Comparison of ENCODE assay signal across 8 cellular contexts in the genomic region with DNA sequence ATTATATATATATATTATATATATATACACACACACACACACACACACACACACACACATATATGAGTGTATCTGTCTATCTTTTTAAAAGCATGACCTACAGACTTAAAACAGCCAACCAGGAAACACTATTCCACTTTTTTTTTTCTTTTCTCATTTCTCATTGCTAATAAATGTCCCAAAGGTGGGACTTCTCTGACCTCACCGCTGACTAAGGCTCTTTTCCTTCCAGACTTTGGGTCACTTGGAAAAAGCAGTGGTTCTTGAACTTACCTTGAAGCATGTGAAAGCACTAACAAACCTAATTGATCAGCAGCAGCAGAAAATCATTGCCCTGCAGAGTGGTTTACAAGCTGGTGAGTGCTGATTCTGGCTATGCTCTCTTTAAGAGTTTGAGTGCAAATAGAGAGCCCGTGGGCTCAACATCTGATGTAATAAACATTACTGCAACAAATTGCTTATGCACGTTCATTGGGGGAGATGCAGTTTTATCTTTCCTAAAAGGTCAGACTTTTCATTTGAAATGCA. TPM values are rescaled to one million over a fixed set of nuclear protein-coding genes. Genes with fewer than 3 reads are reported as not detected.
A peak's percentile ranks its signal among the peaks of the same experiment; 100 is the strongest.
DNase-seq lines count a peak whose midpoint lies in the region; ATAC-seq and TF ChIP-seq lines count a peak whose summit lies in the region.

No MANE protein-coding gene starts in this region.

- TF ChIP-seq POLR2A in adrenal gland (IDR thresholded peaks at IDR 0.05) (no peak), transverse colon (IDR thresholded peaks at IDR 0.05) (no peak)

- H3K27me3 ChIP-seq in adrenal gland (no peaks in the 10 kb centered on the region), liver (ENCODE audit: control insufficient read depth in 4 of 4, insufficient read depth in 4 of 4, low read length in 3 of 4) (no peaks in the 10 kb centered on the region), transverse colon (no peaks in the 10 kb centered on the region), SJCRH30 (no peaks in the 10 kb centered on the region)

- peak overlapping the region; percentile 84 for H3K27ac Mint-ChIP-seq in activated naive CD4-positive, alpha-beta T cell treated with anti-CD3 and anti-CD28 coated beads, Interleukin-2, amount 10 ng/mL, durations not matched to agents 7 days and 5 days

- no peak for TF ChIP-seq RAD21 in liver (IDR thresholded peaks at IDR 0.05)

- TF ChIP-seq EP300 in transverse colon (IDR thresholded peaks at IDR 0.05; ENCODE audit: low read depth): no peak

- no peak for TF ChIP-seq CTCF in adrenal gland (IDR thresholded peaks at IDR 0.05)
- TF ChIP-seq CTCF in liver (IDR thresholded peaks at IDR 0.05; ENCODE audit: low read depth, low read length, missing input control): no peak
- TF ChIP-seq CTCF in transverse colon (IDR thresholded peaks at IDR 0.05): no peak

- peak overlapping the region in 3 of 4 donors; percentile 34 to 87 (median 66) for H3K4me3 ChIP-seq in adrenal gland
- H3K4me3 ChIP-seq in liver (ENCODE audit: low read depth in 1 of 3, low read length in 3 of 3): peak overlapping the region; percentile 83 to 99 (median 94)
- peak overlapping the region in 3 of 4 donors; percentile 11 to 73 (median 67) for H3K4me3 ChIP-seq in transverse colon
- H3K4me3 ChIP-seq in SJCRH30: no peak overlapping the region; the same call in 1 of the 2 replicates

- H3K36me3 ChIP-seq in adrenal gland (replicated peaks in 1 of 2) (peaks cover 0 to 29% of the 10 kb centered on the region in 2 donors), liver (ENCODE audit: control insufficient read depth in 4 of 4, insufficient read depth in 3 of 4, low read depth in 1 of 4, low read length in 3 of 4) (peaks cover 0 to 19% (median 8%) of the 10 kb centered on the region in 4 donors), transverse colon (no peaks in the 10 kb centered on the region), SJCRH30 (no peaks in the 10 kb centered on the region)

- H3K4me1 ChIP-seq in adrenal gland (replicated peaks in 1 of 2) (peaks cover 53% of the 10 kb centered on the region in 2 donors), liver (ENCODE audit: control insufficient read depth in 4 of 4, insufficient read depth in 4 of 4, low read length in 3 of 4) (peaks cover 2 to 34% (median 17%) of the 10 kb centered on the region in 4 donors), transverse colon (peaks cover 27 to 71% (median 60%) of the 10 kb centered on the region in 4 donors), SJCRH30 (peaks cover 31% of the 10 kb centered on the region)

- no peaks in the 10 kb centered on the region for H3K27me3 Mint-ChIP-seq in activated naive CD4-positive, alpha-beta T cell treated with anti-CD3 and anti-CD28 coated beads, Interleukin-2, amount 10 ng/mL, durations not matched to agents 7 days and 5 days

- H3K27ac ChIP-seq in adrenal gland (peak overlapping the region; percentile 62 to 100 (median 98)), liver (ENCODE audit: low read depth in 1 of 2, low read length in 2 of 2) (peak overlapping the region; percentile 100), transverse colon (peak overlapping the region; percentile 99 to 100 (median 100)), SJCRH30 (no peak overlapping the region)

- WGBS in adrenal gland, 4 donors: 8 to 22% (median 14%) methylated on average over 3 of the region's 3 CpGs
- WGBS in liver: 6% methylated on average over 3 of the region's 3 CpGs
- WGBS in transverse colon (ENCODE audit: low coverage in 1 of 2), 2 donors: 2 to 19% methylated on average over 3 of the region's 3 CpGs

- CTCF ChIA-PET in activated naive CD4-positive, alpha-beta T cell treated with anti-CD3 and anti-CD28 coated beads, Interleukin-2, amount 10 ng/mL, durations not matched to agents 7 days and 5 days (lab: Charles Lee): interaction anchor here (1.0 to 11.3 kb wide), 14 partner anchors 39 to 269 kb away, joined by 3 to 158 read pairs (median 8); no protein-coding TSS in a partner anchor

- no peaks in the 10 kb centered on the region for H3K9me3 Mint-ChIP-seq in activated naive CD4-positive, alpha-beta T cell treated with anti-CD3 and anti-CD28 coated beads, Interleukin-2, amount 10 ng/mL, durations not matched to agents 7 days and 5 days

- intact Hi-C loops in adrenal gland (cut with DNase I): loop anchor here (5.0 kb wide), 2 partner anchors 41 to 259 kb away; no protein-coding TSS in a partner anchor
- intact Hi-C loops in transverse colon (cut with DNase I; ENCODE audit: low total_unique reads): loop anchor here (10.0 kb wide), 1 partner anchor 256 kb away; no protein-coding TSS in a partner anchor

- H3K4me3 Mint-ChIP-seq in activated naive CD4-positive, alpha-beta T cell treated with anti-CD3 and anti-CD28 coated beads, Interleukin-2, amount 10 ng/mL, durations not matched to agents 7 days and 5 days: peak overlapping the region; percentile 97

- in situ Hi-C loops in transverse colon (cut with MboI; ENCODE audit: low pct_ligation_motif_present in 1 of 4, low pct_unique_long_range_greater_than_20kb in 1 of 4, low sequenced_read_pairs in 3 of 4): loop anchor here in 1 of 4 donors (25.0 kb wide), 1 partner anchor 144 kb away; no protein-coding TSS in a partner anchor

- H3K36me3 Mint-ChIP-seq in activated naive CD4-positive, alpha-beta T cell treated with anti-CD3 and anti-CD28 coated beads, Interleukin-2, amount 10 ng/mL, durations not matched to agents 7 days and 5 days: peaks cover 65% of the 10 kb centered on the region

- peak overlapping the region; percentile 99 for H3K9ac ChIP-seq in liver (ENCODE audit: low read depth in 1 of 2, low read length in 2 of 2)

- no peak for DNase-seq in activated naive CD4-positive, alpha-beta T cell treated with anti-CD3 and anti-CD28 coated beads, Interleukin-2, amount 10 ng/mL, durations not matched to agents 7 days and 5 days
- DNase-seq in activated naive CD4-positive, alpha-beta T cell treated with anti-CD3 and anti-CD28 coated beads, Interleukin-2, amount 50 U/mL, for 16 hours: no peak
- DNase-seq in adrenal gland: peak in 1 of 7 donors; percentile 32
- no peak for DNase-seq in transverse colon
- DNase-seq in COR-L47 (lab: John Stamatoyannopoulos, UW): no peak
- DNase-seq in SJCRH30: no peak

- no peaks in the 10 kb centered on the region for H3K9me3 ChIP-seq in adrenal gland (replicated peaks in 1 of 3)
- H3K9me3 ChIP-seq in liver (ENCODE audit: control insufficient read depth in 4 of 4, low read length in 3 of 4): no peaks in the 10 kb centered on the region
- no peaks in the 10 kb centered on the region for H3K9me3 ChIP-seq in transverse colon
- H3K9me3 ChIP-seq in SJCRH30 (replicated peaks): no peaks in the 10 kb centered on the region

- ATAC-seq in GM21423 (IDR thresholded peaks at IDR 0.05; ENCODE audit: unreplicated experiment): no peak

- peaks cover 65% of the 10 kb centered on the region for H3K4me1 Mint-ChIP-seq in activated naive CD4-positive, alpha-beta T cell treated with anti-CD3 and anti-CD28 coated beads, Interleukin-2, amount 10 ng/mL, durations not matched to agents 7 days and 5 days

TF ChIP-seq in liver, 16 proteins besides CTCF, POLR2A, EP300 and RAD21:
- TF ChIP-seq, protein P1, sequence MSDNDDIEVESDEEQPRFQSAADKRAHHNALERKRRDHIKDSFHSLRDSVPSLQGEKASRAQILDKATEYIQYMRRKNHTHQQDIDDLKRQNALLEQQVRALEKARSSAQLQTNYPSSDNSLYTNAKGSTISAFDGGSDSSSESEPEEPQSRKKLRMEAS (IDR thresholded peaks at IDR 0.05): no peak
- TF ChIP-seq, protein P2, sequence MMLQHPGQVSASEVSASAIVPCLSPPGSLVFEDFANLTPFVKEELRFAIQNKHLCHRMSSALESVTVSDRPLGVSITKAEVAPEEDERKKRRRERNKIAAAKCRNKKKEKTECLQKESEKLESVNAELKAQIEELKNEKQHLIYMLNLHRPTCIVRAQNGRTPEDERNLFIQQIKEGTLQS (IDR thresholded peaks at IDR 0.05): no peak
- TF ChIP-seq, protein P3, sequence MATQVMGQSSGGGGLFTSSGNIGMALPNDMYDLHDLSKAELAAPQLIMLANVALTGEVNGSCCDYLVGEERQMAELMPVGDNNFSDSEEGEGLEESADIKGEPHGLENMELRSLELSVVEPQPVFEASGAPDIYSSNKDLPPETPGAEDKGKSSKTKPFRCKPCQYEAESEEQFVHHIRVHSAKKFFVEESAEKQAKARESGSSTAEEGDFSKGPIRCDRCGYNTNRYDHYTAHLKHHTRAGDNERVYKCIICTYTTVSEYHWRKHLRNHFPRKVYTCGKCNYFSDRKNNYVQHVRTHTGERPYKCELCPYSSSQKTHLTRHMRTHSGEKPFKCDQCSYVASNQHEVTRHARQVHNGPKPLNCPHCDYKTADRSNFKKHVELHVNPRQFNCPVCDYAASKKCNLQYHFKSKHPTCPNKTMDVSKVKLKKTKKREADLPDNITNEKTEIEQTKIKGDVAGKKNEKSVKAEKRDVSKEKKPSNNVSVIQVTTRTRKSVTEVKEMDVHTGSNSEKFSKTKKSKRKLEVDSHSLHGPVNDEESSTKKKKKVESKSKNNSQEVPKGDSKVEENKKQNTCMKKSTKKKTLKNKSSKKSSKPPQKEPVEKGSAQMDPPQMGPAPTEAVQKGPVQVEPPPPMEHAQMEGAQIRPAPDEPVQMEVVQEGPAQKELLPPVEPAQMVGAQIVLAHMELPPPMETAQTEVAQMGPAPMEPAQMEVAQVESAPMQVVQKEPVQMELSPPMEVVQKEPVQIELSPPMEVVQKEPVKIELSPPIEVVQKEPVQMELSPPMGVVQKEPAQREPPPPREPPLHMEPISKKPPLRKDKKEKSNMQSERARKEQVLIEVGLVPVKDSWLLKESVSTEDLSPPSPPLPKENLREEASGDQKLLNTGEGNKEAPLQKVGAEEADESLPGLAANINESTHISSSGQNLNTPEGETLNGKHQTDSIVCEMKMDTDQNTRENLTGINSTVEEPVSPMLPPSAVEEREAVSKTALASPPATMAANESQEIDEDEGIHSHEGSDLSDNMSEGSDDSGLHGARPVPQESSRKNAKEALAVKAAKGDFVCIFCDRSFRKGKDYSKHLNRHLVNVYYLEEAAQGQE (IDR thresholded peaks at IDR 0.05): no peak
- TF ChIP-seq JUND (IDR thresholded peaks at IDR 0.05) (no peak), HNF4G (IDR thresholded peaks at IDR 0.05) (no peak), GABPA (IDR thresholded peaks at IDR 0.05 in 1 of 2, conservative IDR thresholded peaks at IDR 0.05 in 1 of 2) (no peak), SP1 (IDR thresholded peaks at IDR 0.05) (no peak), NR2F2 (IDR thresholded peaks at IDR 0.05) (no peak)

RNA-seq across cellular contexts. Expression of a gene that starts 2.0 kb away (rescaled TPM):
- total RNA-seq in adrenal gland: 100 to 1,000 TPM in 4 of 8 donors, 10 to 100 TPM in 4; 57.2 to 224 (median 118) TPM
- polyA plus RNA-seq in adrenal gland: 10 to 100 TPM; 19.1 to 50.2 (median 49.8) TPM
- total RNA-seq in liver: 10 to 100 TPM in 1 of 2 donors, 1 to 10 TPM in 1; 8.2 to 28.4 TPM
- polyA plus RNA-seq in liver: 10 to 100 TPM; 17.2 to 18.7 TPM
- total RNA-seq in transverse colon: 10 to 100 TPM; 13.4 to 50.9 (median 18.0) TPM
- 6.3 and 10.8 TPM in 2 replicates for total RNA-seq in SJCRH30 (2014; rRNA removed; shearing (Covaris generic))
